In genomic region chr1:236795035-236795756, GRCh38 we compare ENCODE assay signal across 1 cellular context.
TF ChIP-seq lines count a peak whose summit lies in the region.

Gene MTR (plus strand): TSS chr1:236795292. CDS start chr1:236795704, 412 bp downstream.

TF ChIP-seq in HepG2, 621 proteins besides CTCF, POLR2A, EP300 and RAD21 (continued from another document and continues in another):
- TF ChIP-seq, protein P1, sequence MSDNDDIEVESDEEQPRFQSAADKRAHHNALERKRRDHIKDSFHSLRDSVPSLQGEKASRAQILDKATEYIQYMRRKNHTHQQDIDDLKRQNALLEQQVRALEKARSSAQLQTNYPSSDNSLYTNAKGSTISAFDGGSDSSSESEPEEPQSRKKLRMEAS (IDR thresholded peaks at IDR 0.05): peak; percentile 96
- TF ChIP-seq SMYD3 (CRISPR knock-in tag; IDR thresholded peaks at IDR 0.05) (peak; percentile 75; the same call in 1 of the 2 replicates), YEATS2 (CRISPR knock-in tag; IDR thresholded peaks at IDR 0.05; ENCODE audit: borderline replicate concordance) (peak; percentile 67; the same call in 1 of the 2 replicates), TOPORS (CRISPR knock-in tag; IDR thresholded peaks at IDR 0.05) (peak; percentile 88), DMAP1 (CRISPR knock-in tag; IDR thresholded peaks at IDR 0.05) (peak; percentile 96), SP5 (CRISPR knock-in tag; IDR thresholded peaks at IDR 0.05; ENCODE audit: borderline replicate concordance, low read depth) (no peak; the same call in 1 of the 2 replicates), ZNF747 (CRISPR knock-in tag; IDR thresholded peaks at IDR 0.05; ENCODE audit: borderline replicate concordance) (peak; percentile 91; the same call in 1 of the 2 replicates), SRSF1 (optimal IDR thresholded peaks at IDR 0.05; ENCODE audit: low read depth, low read length) (peak; percentile 73), CCAR2 (optimal IDR thresholded peaks at IDR 0.05; ENCODE audit: low read depth, low read length) (no peak), DNMT1 (CRISPR knock-in tag; IDR thresholded peaks at IDR 0.05) (no peak), ZNF772 (CRISPR knock-in tag; IDR thresholded peaks at IDR 0.05) (peak; percentile 17; the same call in 1 of the 2 replicates), ZC3H13 (CRISPR knock-in tag; IDR thresholded peaks at IDR 0.05) (no peak), HOXA7 (CRISPR knock-in tag; IDR thresholded peaks at IDR 0.05) (no peak), ZNF160 (CRISPR knock-in tag; IDR thresholded peaks at IDR 0.05) (no peak; the same call in 1 of the 2 replicates), ZSCAN20 (CRISPR knock-in tag; IDR thresholded peaks at IDR 0.05; ENCODE audit: borderline replicate concordance) (0 out of 2 replicates have a peak, but pooled peaks have one; percentile 69), ZNF30 (CRISPR knock-in tag; IDR thresholded peaks at IDR 0.05) (0 out of 2 replicates have a peak, but pooled peaks have one; percentile 71), ZNF879 (CRISPR knock-in tag; IDR thresholded peaks at IDR 0.05) (peak; percentile 85; the same call in 1 of the 2 replicates), EZH2 (conservative IDR thresholded peaks at IDR 0.05; ENCODE audit: low read depth, low read length) (no peak), ZNF468 (CRISPR knock-in tag; IDR thresholded peaks at IDR 0.05) (peak; percentile 93; the same call in 1 of the 2 replicates), KDM5A (IDR thresholded peaks at IDR 0.05; ENCODE audit: borderline replicate concordance, low read length) (peak; percentile 73; the same call in 1 of the 2 replicates), ZNF383 (CRISPR knock-in tag; IDR thresholded peaks at IDR 0.05; ENCODE audit: borderline replicate concordance) (no peak), ZNF12 (CRISPR knock-in tag; IDR thresholded peaks at IDR 0.05) (no peak), ZNF263 (CRISPR knock-in tag; IDR thresholded peaks at IDR 0.05) (0 out of 2 replicates have a peak, but pooled peaks have one; percentile 60), ZNF770 (CRISPR knock-in tag; IDR thresholded peaks at IDR 0.05) (peak; percentile 66), SP140L (CRISPR knock-in tag; IDR thresholded peaks at IDR 0.05; ENCODE audit: borderline replicate concordance) (peak; percentile 74), SUZ12 (IDR thresholded peaks at IDR 0.05; ENCODE audit: low read depth, low read length) (peak; percentile 75), GABPA (IDR thresholded peaks at IDR 0.05; ENCODE audit: low read depth, low read length) (peak; percentile 78), GABPA (CRISPR knock-in tag; IDR thresholded peaks at IDR 0.05; ENCODE audit: low read depth) (peak; percentile 96), KLF12 (CRISPR knock-in tag; IDR thresholded peaks at IDR 0.05; ENCODE audit: borderline replicate concordance) (0 out of 2 replicates have a peak, but pooled peaks have one; percentile 82), MLXIP (CRISPR knock-in tag; IDR thresholded peaks at IDR 0.05; ENCODE audit: borderline replicate concordance) (0 out of 2 replicates have a peak, but pooled peaks have one; percentile 72), ZNF276 (CRISPR knock-in tag; IDR thresholded peaks at IDR 0.05; ENCODE audit: low read depth) (no peak; the same call in 1 of the 2 replicates), CEBPG (CRISPR knock-in tag; IDR thresholded peaks at IDR 0.05) (peak; percentile 28), FOXP4 (CRISPR knock-in tag; IDR thresholded peaks at IDR 0.05) (peak; percentile 26; the same call in 1 of the 2 replicates), SATB2 (CRISPR knock-in tag; IDR thresholded peaks at IDR 0.05) (peak; percentile 92; the same call in 1 of the 2 replicates), ZNF816 (CRISPR knock-in tag; IDR thresholded peaks at IDR 0.05; ENCODE audit: borderline replicate concordance) (peak; percentile 96), ZNF691 (CRISPR knock-in tag; IDR thresholded peaks at IDR 0.05; ENCODE audit: borderline replicate concordance, low read depth) (0 out of 2 replicates have a peak, but pooled peaks have one; percentile 37), GMEB1 (CRISPR knock-in tag; IDR thresholded peaks at IDR 0.05; ENCODE audit: borderline replicate concordance) (peak; percentile 55; the same call in 1 of the 2 replicates), MXD4 (CRISPR knock-in tag; IDR thresholded peaks at IDR 0.05) (peak; percentile 93), AKNA (CRISPR knock-in tag; IDR thresholded peaks at IDR 0.05; ENCODE audit: borderline replicate concordance) (no peak; the same call in 1 of the 2 replicates), TARDBP (CRISPR knock-in tag; IDR thresholded peaks at IDR 0.05) (peak; percentile 67), PLRG1 (conservative IDR thresholded peaks at IDR 0.05) (no peak), SOX6 (IDR thresholded peaks at IDR 0.05) (no peak), SOX6 (CRISPR knock-in tag; IDR thresholded peaks at IDR 0.05) (peak; percentile 23; the same call in 1 of the 2 replicates), ZNF337 (CRISPR knock-in tag; IDR thresholded peaks at IDR 0.05; ENCODE audit: borderline replicate concordance, low read depth) (peak; percentile 35)
- TF ChIP-seq, protein P2, sequence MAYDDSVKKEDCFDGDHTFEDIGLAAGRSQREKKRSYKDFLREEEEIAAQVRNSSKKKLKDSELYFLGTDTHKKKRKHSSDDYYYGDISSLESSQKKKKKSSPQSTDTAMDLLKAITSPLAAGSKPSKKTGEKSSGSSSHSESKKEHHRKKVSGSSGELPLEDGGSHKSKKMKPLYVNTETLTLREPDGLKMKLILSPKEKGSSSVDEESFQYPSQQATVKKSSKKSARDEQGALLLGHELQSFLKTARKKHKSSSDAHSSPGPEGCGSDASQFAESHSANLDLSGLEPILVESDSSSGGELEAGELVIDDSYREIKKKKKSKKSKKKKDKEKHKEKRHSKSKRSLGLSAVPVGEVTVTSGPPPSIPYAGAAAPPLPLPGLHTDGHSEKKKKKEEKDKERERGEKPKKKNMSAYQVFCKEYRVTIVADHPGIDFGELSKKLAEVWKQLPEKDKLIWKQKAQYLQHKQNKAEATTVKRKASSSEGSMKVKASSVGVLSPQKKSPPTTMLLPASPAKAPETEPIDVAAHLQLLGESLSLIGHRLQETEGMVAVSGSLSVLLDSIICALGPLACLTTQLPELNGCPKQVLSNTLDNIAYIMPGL (CRISPR knock-in tag; IDR thresholded peaks at IDR 0.05; ENCODE audit: borderline replicate concordance in 1 of 2, low read depth in 1 of 2): peak; percentile 52 to 67; a peak in 3 of 4 replicates
